Comparison of ENCODE assay signal across 29 cellular contexts in genomic region chr21:27277122-27277521, GRCh38.
A peak's percentile ranks its signal among the peaks of the same experiment; 100 is the strongest.
DNase-seq lines count a peak whose midpoint lies in the region; ATAC-seq, FAIRE-seq and TF ChIP-seq lines count a peak whose summit lies in the region.
"Had no signal": no experiment of that assay in that cellular context is flagged by ENCODE, and none has a peak within 500 bp of the region (broad histone marks: within the 10 kb centered on the region; RNA-seq: fewer than 3 reads in every experiment).

No MANE protein-coding gene starts in this region.

- ATAC-seq in HG03095 (IDR thresholded peaks at IDR 0.05; ENCODE audit: unreplicated experiment), result no peak
- no peak for ATAC-seq in stimulated activated naive CD8-positive, alpha-beta T cell treated with anti-CD3 and anti-CD28 coated beads, Interleukin-15, Interleukin-2, amounts not matched to agents 100 U/mL and 50 U/mL, for 24 hours
- ATAC-seq: activated CD4-positive, CD25-positive, alpha-beta regulatory T cell treated with anti-CD3 and anti-CD28 coated beads, Interleukin-2, amount 50 U/mL, for 24 hours; esophagus mucosa; Panc1 had no signal

- TF ChIP-seq CTCF in fibroblast of lung (conservative IDR thresholded peaks at IDR 0.05 in 1 of 2, IDR thresholded peaks at IDR 0.05 in 1 of 2; ENCODE audit: low read depth in 1 of 2, low read length in 2 of 2), result no peak
- TF ChIP-seq CTCF in nephron (IDR thresholded peaks at IDR 0.05; ENCODE audit: unreplicated experiment in 3 of 3), result no peak
- no peak for TF ChIP-seq CTCF in kidney (IDR thresholded peaks at IDR 0.05; ENCODE audit: borderline replicate concordance, extremely low read depth, insufficient read depth)

- peaks cover 6% of the 10 kb centered on the region for H3K4me1 Mint-ChIP-seq in nephron
- H3K4me1 Mint-ChIP-seq: activated CD4-positive, alpha-beta memory T cell treated with anti-CD3 and anti-CD28 coated beads, Interleukin-2, amount 10 ng/mL, durations not matched to agents 7 days and 5 days; activated naive CD4-positive, alpha-beta T cell treated with anti-CD3 and anti-CD28 coated beads, Interleukin-2, amount 10 ng/mL, durations not matched to agents 7 days and 5 days; neural crest cell had no signal

- no peak overlapping the region for H2AFZ ChIP-seq in fibroblast of lung (ENCODE audit: low read length)

- H3K27ac ChIP-seq in fibroblast of lung (ENCODE audit: insufficient read depth, low read length), result no peak overlapping the region
- H3K27ac ChIP-seq in kidney (ENCODE audit: low read depth in 2 of 2, low read length in 2 of 2), result no peak overlapping the region
- H3K27ac ChIP-seq: BLaER1, right atrium auricular region had no signal

- DNase-seq in EH (ENCODE audit: low read depth), result peak; percentile 85
- peak; percentile 33 for DNase-seq in M059J (ENCODE audit: low read depth)
- peak; percentile 34 to 58 for DNase-seq in fibroblast of lung (ENCODE audit: low read depth in 2 of 2)
- no peak for DNase-seq in kidney
- DNase-seq in NCI-H1048 (lab: John Stamatoyannopoulos, UW), result no peak
- no peak for DNase-seq in stimulated activated naive CD8-positive, alpha-beta T cell treated with anti-CD3 and anti-CD28 coated beads, Interleukin-15, Interleukin-2, amounts not matched to agents 100 U/mL and 50 U/mL, for 24 hours
- DNase-seq: ACHN; activated CD4-positive, alpha-beta memory T cell treated with anti-CD3 and anti-CD28 coated beads, Interleukin-2, amount 10 ng/mL, durations not matched to agents 7 days and 5 days; activated CD8-positive, alpha-beta memory T cell treated with anti-CD3 and anti-CD28 coated beads, Interleukin-2, amount 50 U/mL, for 48 hours; activated naive CD4-positive, alpha-beta T cell treated with anti-CD3 and anti-CD28 coated beads, Interleukin-2, amount 10 ng/mL, durations not matched to agents 7 days and 5 days; DMS153; hypothalamus; NCI-H1092 treated with DMSO at 0.1 percent for 48 hours; NCI-H187; NCI-H2171 treated with DMSO at 0.1 percent for 48 hours; NCI-H524; spleen; stimulated activated CD4-positive, alpha-beta T cell treated with anti-CD3 and anti-CD28 coated beads, Interleukin-4, amount 100 ng/mL, for 1 hour; T1000; trophoblast cell had no signal

- H3K9me3 ChIP-seq in fibroblast of lung (ENCODE audit: control insufficient read depth, insufficient read depth, low read depth, low read length), result no peaks in the 10 kb centered on the region
- H3K9me3 ChIP-seq in kidney (ENCODE audit: control insufficient read depth in 1 of 2, low read length in 2 of 2), result no peaks in the 10 kb centered on the region
- H3K9me3 ChIP-seq: BLaER1, spleen had no signal

- H3K4me3 Mint-ChIP-seq in nephron, result no peak overlapping the region
- H3K4me3 Mint-ChIP-seq: activated CD4-positive, alpha-beta memory T cell treated with anti-CD3 and anti-CD28 coated beads, Interleukin-2, amount 10 ng/mL, durations not matched to agents 7 days and 5 days; activated naive CD4-positive, alpha-beta T cell treated with anti-CD3 and anti-CD28 coated beads, Interleukin-2, amount 10 ng/mL, durations not matched to agents 7 days and 5 days; neural crest cell had no signal

- H3K27ac Mint-ChIP-seq in nephron, result peak overlapping the region; percentile 68 to 89 (median 76)
- H3K27ac Mint-ChIP-seq: activated CD4-positive, alpha-beta memory T cell treated with anti-CD3 and anti-CD28 coated beads, Interleukin-2, amount 10 ng/mL, durations not matched to agents 7 days and 5 days; activated naive CD4-positive, alpha-beta T cell treated with anti-CD3 and anti-CD28 coated beads, Interleukin-2, amount 10 ng/mL, durations not matched to agents 7 days and 5 days had no signal

- H3K9me3 Mint-ChIP-seq in nephron, result peaks cover 5% of the 10 kb centered on the region

- no peaks in the 10 kb centered on the region for H3K27me3 Mint-ChIP-seq in nephron (ENCODE audit: low read depth)
- H3K27me3 Mint-ChIP-seq: activated CD4-positive, alpha-beta memory T cell treated with anti-CD3 and anti-CD28 coated beads, Interleukin-2, amount 10 ng/mL, durations not matched to agents 7 days and 5 days; activated naive CD4-positive, alpha-beta T cell treated with anti-CD3 and anti-CD28 coated beads, Interleukin-2, amount 10 ng/mL, durations not matched to agents 7 days and 5 days had no signal

- no peaks in the 10 kb centered on the region for H3K27me3 ChIP-seq in fibroblast of lung (ENCODE audit: control insufficient read depth, insufficient read depth, low read length)
- H3K27me3 ChIP-seq: BLaER1, right atrium auricular region, spleen had no signal

- intact Hi-C loops in kidney (cut with DNase I), result no loop called here

- no peaks in the 10 kb centered on the region for H3K36me3 Mint-ChIP-seq in nephron (ENCODE audit: low read depth)
- H3K36me3 Mint-ChIP-seq: activated naive CD4-positive, alpha-beta T cell treated with anti-CD3 and anti-CD28 coated beads, Interleukin-2, amount 10 ng/mL, durations not matched to agents 7 days and 5 days had no signal

- H3K9ac ChIP-seq in fibroblast of lung (ENCODE audit: insufficient read depth, low read length), result no peak overlapping the region
- H3K9ac ChIP-seq in kidney (ENCODE audit: low read length in 2 of 2), result no peak overlapping the region
- H3K9ac ChIP-seq: BLaER1 had no signal

- H3K4me3 ChIP-seq in fibroblast of lung (replicated peaks in 1 of 4; ENCODE audit: control extremely low read depth in 1 of 4, insufficient read depth in 1 of 4, low read depth in 3 of 4, low read length in 4 of 4) (no peak overlapping the region), kidney (ENCODE audit: low read length in 2 of 2) (no peak overlapping the region)
- H3K4me3 ChIP-seq: BLaER1, right atrium auricular region, spleen had no signal

- no peaks in the 10 kb centered on the region for H4K20me1 ChIP-seq in fibroblast of lung (ENCODE audit: control insufficient read depth, extremely low read depth, insufficient read depth, low read length)
- H4K20me1 ChIP-seq: BLaER1 had no signal

- no peak overlapping the region for H3K4me2 ChIP-seq in fibroblast of lung (ENCODE audit: extremely low read depth, insufficient read depth, low read length)
- H3K4me2 ChIP-seq: BLaER1 had no signal

- H3K4me1 ChIP-seq in fibroblast of lung (ENCODE audit: control insufficient read depth, extremely low read depth, insufficient read depth, low read length) (peaks cover 3% of the 10 kb centered on the region), kidney (ENCODE audit: control insufficient read depth in 1 of 2, insufficient read depth in 1 of 2, low read depth in 1 of 2, low read length in 2 of 2) (no peaks in the 10 kb centered on the region)
- H3K4me1 ChIP-seq: BLaER1, right atrium auricular region, spleen had no signal

- no peak for FAIRE-seq in kidney (lab: Jason Lieb, UNC)
- FAIRE-seq: G401.6 had no signal

- no peaks in the 10 kb centered on the region for H3K79me2 ChIP-seq in fibroblast of lung (ENCODE audit: control insufficient read depth, insufficient read depth, low read length)

- no peaks in the 10 kb centered on the region for H3K36me3 ChIP-seq in fibroblast of lung (ENCODE audit: control insufficient read depth, insufficient read depth, low read length)
- H3K36me3 ChIP-seq in kidney (ENCODE audit: control insufficient read depth in 1 of 2, insufficient read depth in 2 of 2, low read length in 2 of 2), result no peaks in the 10 kb centered on the region
- H3K36me3 ChIP-seq: BLaER1, right atrium auricular region, spleen had no signal

Comparison
In these comparisons a context has a peak if more than half of its experiments do, and no peak if none do; other contexts are left out.
1. DNase-seq: peak in EH (single experiment), M059J (single experiment) and fibroblast of lung (2 of 2); none in kidney (single experiment), NCI-H1048 (single experiment) and stimulated activated naive CD8-positive, alpha-beta T cell treated with anti-CD3 and anti-CD28 coated beads, Interleukin-15, Interleukin-2, amounts not matched to agents 100 U/mL and 50 U/mL, for 24 hours (single experiment).